ENCODE assay signal across 14 cellular contexts in genomic region chr10:70603439-70603778, GRCh38. TPM values are rescaled to one million over a fixed set of nuclear protein-coding genes. Genes with fewer than 3 reads are reported as not detected.
A peak's percentile ranks its signal among the peaks of the same experiment; 100 is the strongest.
DNase-seq lines count a peak whose midpoint lies in the region; ATAC-seq and TF ChIP-seq lines count a peak whose summit lies in the region.
"Had no signal": no experiment of that assay in that cellular context is flagged by ENCODE, and none has a peak within 500 bp of the region (broad histone marks: within the 10 kb centered on the region; RNA-seq: fewer than 3 reads in every experiment).

No MANE protein-coding gene starts in this region.

- H3K36me3 ChIP-seq in left ventricle myocardium inferior (no peaks in the 10 kb centered on the region), upper lobe of right lung (no peaks in the 10 kb centered on the region)

- H3K27ac ChIP-seq in left ventricle myocardium inferior (replicated peaks): no peak overlapping the region
- peak overlapping the region; percentile 60 for H3K27ac ChIP-seq in upper lobe of right lung
- H3K27ac ChIP-seq: parathyroid adenoma had no signal

- peak overlapping the region; percentile 100 for H3K4me3 Mint-ChIP-seq in natural killer cell treated with Interleukin-12 subunit alpha and Interleukin-12 subunit beta and Interleukin-15 and Interleukin-18, amount 100 ng/mL, for 72 hours
- H3K4me3 Mint-ChIP-seq: brain, GM23338 had no signal

- H3K27me3 Mint-ChIP-seq in natural killer cell treated with Interleukin-12 subunit alpha and Interleukin-12 subunit beta and Interleukin-15 and Interleukin-18, amount 100 ng/mL, for 72 hours: no peaks in the 10 kb centered on the region

- H3K4me1 ChIP-seq in left ventricle myocardium inferior (no peaks in the 10 kb centered on the region), upper lobe of right lung (no peaks in the 10 kb centered on the region)
- H3K4me1 ChIP-seq: parathyroid adenoma had no signal

- DNase-seq in Right ventricle myocardium inferior (ENCODE audit: missing footprints) (no peak), left ventricle myocardium inferior (no peak), activated gamma-delta T cell (lab: John Stamatoyannopoulos, UW) (peak; percentile 40), upper lobe of right lung (no peak), NCI-H82 treated with DMSO at 0.1 percent for 48 hours (lab: John Stamatoyannopoulos, UW; ENCODE audit: unreplicated experiment) (no peak), HCEC 1CT (no peak), nucleus accumbens (lab: John Stamatoyannopoulos, UW) (no peak)
- DNase-seq in natural killer cell treated with Interleukin-12 subunit alpha and Interleukin-12 subunit beta and Interleukin-15 and Interleukin-18, amount 100 ng/mL, for 72 hours (ENCODE audit: low spot score): peak; percentile 97
- DNase-seq: DMS53, NCI-H2107, trophoblast cell had no signal

- peaks cover 42 to 64% of the 10 kb centered on the region in 2 donors for H3K4me1 Mint-ChIP-seq in natural killer cell treated with Interleukin-12 subunit alpha and Interleukin-12 subunit beta and Interleukin-15 and Interleukin-18, amount 100 ng/mL, for 72 hours (ENCODE audit: low read depth in 2 of 2)
- H3K4me1 Mint-ChIP-seq: brain, GM23338 had no signal

- H3K4me3 ChIP-seq in left ventricle myocardium inferior (no peak overlapping the region), upper lobe of right lung (no peak overlapping the region)
- H3K4me3 ChIP-seq: GM23338 had no signal

- peaks cover 5% of the 10 kb centered on the region for H3K9me3 Mint-ChIP-seq in natural killer cell treated with Interleukin-12 subunit alpha and Interleukin-12 subunit beta and Interleukin-15 and Interleukin-18, amount 100 ng/mL, for 72 hours
- H3K9me3 Mint-ChIP-seq: brain, GM23338 had no signal

- intact Hi-C loops in Right ventricle myocardium inferior (cut with DNase I): no loop called here
- intact Hi-C loops in left ventricle myocardium inferior (cut with micrococcal nuclease): no loop called here
- intact Hi-C loops in upper lobe of right lung (cut with DNase I): no loop called here

- H3K27me3 ChIP-seq in left ventricle myocardium inferior (ENCODE audit: low read depth): no peaks in the 10 kb centered on the region
- H3K27me3 ChIP-seq in upper lobe of right lung: no peaks in the 10 kb centered on the region

- TF ChIP-seq CTCF in left ventricle myocardium inferior (IDR thresholded peaks at IDR 0.05; ENCODE audit: borderline replicate concordance) (no peak), upper lobe of right lung (IDR thresholded peaks at IDR 0.05) (no peak)

- ATAC-seq in Right ventricle myocardium inferior (peak; percentile 35), upper lobe of right lung (peak; percentile 51)
- ATAC-seq in natural killer cell treated with Interleukin-12 subunit alpha and Interleukin-12 subunit beta and Interleukin-15 and Interleukin-18, amount 100 ng/mL, for 72 hours: peak; percentile 82 to 85

- peak overlapping the region; percentile 97 to 99 for H3K27ac Mint-ChIP-seq in natural killer cell treated with Interleukin-12 subunit alpha and Interleukin-12 subunit beta and Interleukin-15 and Interleukin-18, amount 100 ng/mL, for 72 hours
- H3K27ac Mint-ChIP-seq: brain, GM23338 had no signal

- peaks cover 24% of the 10 kb centered on the region for H3K36me3 Mint-ChIP-seq in natural killer cell treated with Interleukin-12 subunit alpha and Interleukin-12 subunit beta and Interleukin-15 and Interleukin-18, amount 100 ng/mL, for 72 hours
- H3K36me3 Mint-ChIP-seq: brain had no signal

- H3K9me3 ChIP-seq in left ventricle myocardium inferior (replicated peaks) (no peaks in the 10 kb centered on the region), upper lobe of right lung (no peaks in the 10 kb centered on the region)

RNA-seq across cellular contexts. Expression of gene PRF1, which starts 0.9 kb away (rescaled TPM):
- total RNA-seq in Right ventricle myocardium inferior (4.3 TPM), left ventricle myocardium inferior (2.6 TPM), upper lobe of right lung (32.3 TPM)
- total RNA-seq in natural killer cell treated with Interleukin-12 subunit alpha and Interleukin-12 subunit beta and Interleukin-15 and Interleukin-18, amount 100 ng/mL, for 72 hours: 1,000 to 10,000 TPM in 1 of 2 donors, 100 to 1,000 TPM in 1; 497 to 1,157 TPM
- total RNA-seq: GM23338 had no signal

Comparison
In these comparisons a context has a peak if more than half of its experiments do, and no peak if none do; other contexts are left out.
1. DNase-seq: peak in activated gamma-delta T cell (single experiment) and natural killer cell treated with Interleukin-12 subunit alpha and Interleukin-12 subunit beta and Interleukin-15 and Interleukin-18, amount 100 ng/mL, for 72 hours (single experiment); none in Right ventricle myocardium inferior (single experiment), left ventricle myocardium inferior (single experiment), upper lobe of right lung (single experiment), NCI-H82 treated with DMSO at 0.1 percent for 48 hours (single experiment), HCEC 1CT (single experiment) and nucleus accumbens (0 of 56).
2. RNA of gene PRF1, which starts 0.9 kb away (total RNA-seq): 497 to 1,157 TPM in natural killer cell treated with Interleukin-12 subunit alpha and Interleukin-12 subunit beta and Interleukin-15 and Interleukin-18, amount 100 ng/mL, for 72 hours; 32.3 TPM in upper lobe of right lung (single experiment), 4.3 TPM in Right ventricle myocardium inferior (single experiment) and 2.6 TPM in left ventricle myocardium inferior (single experiment); every median in the first group is over 10 times any median in the second.
3. Peak in every context shown above with its lines, with median percentiles within 50 percentile points of each other: ATAC-seq.